ENCODE assay signal across 8 cellular contexts in the genomic region with DNA sequence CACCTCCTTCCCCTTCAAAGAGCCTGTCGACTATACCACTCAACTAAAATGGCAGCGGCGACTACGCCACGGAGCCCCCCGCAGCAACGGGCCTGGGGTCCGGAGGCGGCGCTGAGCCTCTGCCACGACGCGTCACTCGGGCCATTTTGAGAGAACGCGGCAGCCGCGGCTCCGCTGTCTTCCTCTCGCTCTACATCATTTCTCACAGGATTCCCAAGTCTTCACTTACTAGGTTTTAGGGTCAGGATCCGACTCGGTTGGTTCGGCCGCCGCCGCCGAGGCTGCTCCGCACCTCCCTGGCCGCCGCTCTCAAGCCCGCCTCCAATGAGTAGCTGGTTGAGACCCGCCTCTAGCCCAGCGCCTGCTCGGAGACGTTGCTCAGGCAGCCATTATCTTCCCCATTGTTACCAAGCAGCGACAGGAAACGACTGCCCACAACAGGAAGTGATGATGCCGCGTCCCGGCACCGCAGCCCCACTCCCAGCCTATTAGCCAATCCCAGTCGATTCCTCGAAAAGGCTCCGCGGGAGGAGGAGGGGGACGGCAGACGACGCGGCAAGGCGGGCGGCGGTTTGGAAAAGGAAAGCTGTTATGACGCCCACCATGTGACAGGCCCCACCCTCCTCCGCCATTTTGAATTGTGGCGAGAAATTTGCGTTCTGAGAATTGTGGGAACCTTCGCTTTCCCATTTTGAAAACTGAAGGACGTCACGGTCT. TPM values are rescaled to one million over a fixed set of nuclear protein-coding genes. Genes with fewer than 3 reads are reported as not detected.
A peak's percentile ranks its signal among the peaks of the same experiment; 100 is the strongest.
DNase-seq lines count a peak whose midpoint lies in the region; ATAC-seq and TF ChIP-seq lines count a peak whose summit lies in the region.

A gene with protein sequence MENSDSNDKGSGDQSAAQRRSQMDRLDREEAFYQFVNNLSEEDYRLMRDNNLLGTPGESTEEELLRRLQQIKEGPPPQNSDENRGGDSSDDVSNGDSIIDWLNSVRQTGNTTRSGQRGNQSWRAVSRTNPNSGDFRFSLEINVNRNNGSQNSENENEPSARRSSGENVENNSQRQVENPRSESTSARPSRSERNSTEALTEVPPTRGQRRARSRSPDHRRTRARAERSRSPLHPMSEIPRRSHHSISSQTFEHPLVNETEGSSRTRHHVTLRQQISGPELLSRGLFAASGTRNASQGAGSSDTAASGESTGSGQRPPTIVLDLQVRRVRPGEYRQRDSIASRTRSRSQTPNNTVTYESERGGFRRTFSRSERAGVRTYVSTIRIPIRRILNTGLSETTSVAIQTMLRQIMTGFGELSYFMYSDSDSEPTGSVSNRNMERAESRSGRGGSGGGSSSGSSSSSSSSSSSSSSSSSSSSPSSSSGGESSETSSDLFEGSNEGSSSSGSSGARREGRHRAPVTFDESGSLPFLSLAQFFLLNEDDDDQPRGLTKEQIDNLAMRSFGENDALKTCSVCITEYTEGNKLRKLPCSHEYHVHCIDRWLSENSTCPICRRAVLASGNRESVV (minus strand): TSS at position 432 of the 717 bp plus-strand sequence. CDS start 18,647 bp downstream, outside the sequence.

- H3K4me1 ChIP-seq in ascending aorta, result no peaks in the 10 kb centered on the region
- H3K4me1 ChIP-seq in right cardiac atrium (ENCODE audit: control insufficient read depth, insufficient read depth, low read length), result no peaks in the 10 kb centered on the region
- H3K4me1 ChIP-seq in uterus, result no peaks in the 10 kb centered on the region

- no peaks in the 10 kb centered on the region for H3K9me3 ChIP-seq in ascending aorta
- no peaks in the 10 kb centered on the region for H3K9me3 ChIP-seq in right cardiac atrium (ENCODE audit: control insufficient read depth, low read length)
- H3K9me3 ChIP-seq in uterus, result no peaks in the 10 kb centered on the region

- WGBS in right cardiac atrium, result under 1% methylated on average over 59 of the region's 59 CpGs

- H3K27me3 ChIP-seq in ascending aorta, result no peaks in the 10 kb centered on the region
- H3K27me3 ChIP-seq in right cardiac atrium (ENCODE audit: control insufficient read depth, insufficient read depth), result no peaks in the 10 kb centered on the region
- no peaks in the 10 kb centered on the region for H3K27me3 ChIP-seq in uterus

- DNase-seq in NCI-H1930 (lab: John Stamatoyannopoulos, UW) (peak; percentile 72 to 77), ascending aorta (ENCODE audit: low spot score in 2 of 2) (peak; percentile 89 to 96), right cardiac atrium (peak; percentile 93 to 96 (median 96)), pulmonary artery endothelial cell (ENCODE audit: low read depth, low spot score) (peak; percentile 86), uterus (peak; percentile 90 to 94)
- peak; percentile 91 for DNase-seq in T-helper 2 cell treated with Interferon-gamma antibody and Interleukin-4, amounts not matched to agents 5 μg/mL and 100 μg/mL, for 36 hours (ENCODE audit: low spot score)

- peak within 1 kb of the TSS; percentile 100 for H3K27ac Mint-ChIP-seq in T-helper 2 cell treated with Interferon-gamma antibody and Interleukin-4, amounts not matched to agents 5 μg/mL and 100 μg/mL, for 36 hours

- peak within 1 kb of the TSS; percentile 99 for H3K4me3 Mint-ChIP-seq in T-helper 2 cell treated with Interferon-gamma antibody and Interleukin-4, amounts not matched to agents 5 μg/mL and 100 μg/mL, for 36 hours

- TF ChIP-seq POLR2A in uterus (IDR thresholded peaks at IDR 0.05), result peak; percentile 66 to 79

- ATAC-seq in GM18502 (IDR thresholded peaks at IDR 0.05; ENCODE audit: poor library complexity, unreplicated experiment) (peak; percentile 96), HG02970 (IDR thresholded peaks at IDR 0.05; ENCODE audit: low FRiP score, unreplicated experiment) (peak; percentile 94), right cardiac atrium (peak; percentile 99 to 100)

- H3K27ac ChIP-seq in ascending aorta (peak within 1 kb of the TSS; percentile 98), right cardiac atrium (ENCODE audit: low read length) (peak within 1 kb of the TSS; percentile 87), uterus (peak within 1 kb of the TSS; percentile 94 to 95)

- peaks cover 10% of the 10 kb centered on the region for H3K4me1 Mint-ChIP-seq in T-helper 2 cell treated with Interferon-gamma antibody and Interleukin-4, amounts not matched to agents 5 μg/mL and 100 μg/mL, for 36 hours (ENCODE audit: low read depth)

- H3K4me3 ChIP-seq in ascending aorta (peak within 1 kb of the TSS; percentile 66 to 79), right cardiac atrium (ENCODE audit: low read length) (peak within 1 kb of the TSS; percentile 57), uterus (peak within 1 kb of the TSS; percentile 69 to 71)

- no peaks in the 10 kb centered on the region for H3K9me3 Mint-ChIP-seq in T-helper 2 cell treated with Interferon-gamma antibody and Interleukin-4, amounts not matched to agents 5 μg/mL and 100 μg/mL, for 36 hours

- H3K36me3 ChIP-seq in ascending aorta, result peaks cover 0 to 4% of the 10 kb centered on the region in 2 donors
- H3K36me3 ChIP-seq in uterus, result no peaks in the 10 kb centered on the region

- no peaks in the 10 kb centered on the region for H3K27me3 Mint-ChIP-seq in T-helper 2 cell treated with Interferon-gamma antibody and Interleukin-4, amounts not matched to agents 5 μg/mL and 100 μg/mL, for 36 hours (ENCODE audit: low read depth)

- intact Hi-C loops in ascending aorta (cut with DNase I), result loop anchor here (1.0 to 10.0 kb wide), 6 partner anchors 77 to 980 kb away; a partner anchor contains a TSS
- intact Hi-C loops in right cardiac atrium (cut with DNase I), result no loop called here
- intact Hi-C loops in uterus (cut with DNase I; ENCODE audit: low total_unique reads), result no loop called here

- peaks cover 22% of the 10 kb centered on the region for H3K36me3 Mint-ChIP-seq in T-helper 2 cell treated with Interferon-gamma antibody and Interleukin-4, amounts not matched to agents 5 μg/mL and 100 μg/mL, for 36 hours (ENCODE audit: low read depth)

- TF ChIP-seq CTCF in ascending aorta (IDR thresholded peaks at IDR 0.05) (no peak), uterus (IDR thresholded peaks at IDR 0.05) (no peak)

RNA-seq across cellular contexts. Expression of the gene that starts here (rescaled TPM):
- 11.9 TPM for total RNA-seq in ascending aorta
- 10 to 100 TPM; 23.4 to 31.1 (median 26.3) TPM for total RNA-seq in right cardiac atrium
- 7.0 TPM for polyA plus RNA-seq in right cardiac atrium
- 53.7 and 61.9 TPM in 2 replicates for total RNA-seq in pulmonary artery endothelial cell
- 10 to 100 TPM; 23.1 to 82.5 (median 33.8) TPM for total RNA-seq in uterus

Comparison
In these comparisons a context has a peak if more than half of its experiments do, and no peak if none do; other contexts are left out.
1. Peak in every context shown above with its lines: DNase-seq, ATAC-seq, H3K4me3 ChIP-seq and H3K27ac ChIP-seq.